Comparison of ENCODE assay signal across 9 cellular contexts in the genomic region with DNA sequence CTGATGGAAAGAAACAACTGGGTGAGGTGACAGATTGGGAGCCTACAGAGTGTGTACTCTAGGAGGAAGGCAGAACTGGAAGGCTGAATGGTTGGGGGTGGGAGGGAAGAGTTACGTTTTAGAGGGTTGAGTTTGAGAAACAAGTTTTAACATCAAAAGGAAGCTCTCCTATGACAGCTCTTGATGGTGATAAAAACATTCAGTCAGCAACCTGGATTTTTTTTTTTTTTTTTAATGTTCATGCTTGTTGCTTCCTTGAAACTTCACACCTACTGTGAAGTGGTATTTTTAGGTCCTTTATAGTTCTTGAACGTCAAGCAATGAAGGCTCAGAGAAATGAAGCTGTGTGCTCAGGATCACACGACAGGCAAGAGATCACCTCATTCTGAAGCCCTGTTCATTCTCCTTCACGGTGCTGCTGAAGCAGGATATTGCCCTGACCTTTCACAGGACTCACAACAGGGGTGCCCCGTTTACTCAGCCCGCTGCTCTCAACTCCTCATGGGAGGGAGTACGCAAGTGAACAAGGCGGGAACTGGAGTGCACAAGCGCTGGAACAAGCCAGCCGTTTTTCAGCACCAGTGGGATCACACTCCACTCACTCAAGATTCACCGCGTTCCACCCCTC. TPM values are rescaled to one million over a fixed set of nuclear protein-coding genes. Genes with fewer than 3 reads are reported as not detected.
A peak's percentile ranks its signal among the peaks of the same experiment; 100 is the strongest.
DNase-seq lines count a peak whose midpoint lies in the region; TF ChIP-seq lines count a peak whose summit lies in the region.
"Had no signal": no experiment of that assay in that cellular context is flagged by ENCODE, and none has a peak within 500 bp of the region (broad histone marks: within the 10 kb centered on the region; RNA-seq: fewer than 3 reads in every experiment).

No MANE protein-coding gene starts in this region.

- H3K23ac ChIP-seq in neuronal stem cell (ENCODE audit: low read depth, low read length, poor library complexity) (no peak overlapping the region), mesenchymal stem cell (ENCODE audit: low read length in 2 of 2) (no peak overlapping the region)

- H2BK120ac ChIP-seq in neuronal stem cell (ENCODE audit: low read depth, low read length) (no peak overlapping the region), mesenchymal stem cell (ENCODE audit: low read depth, low read length) (no peak overlapping the region)

- H3K18ac ChIP-seq in neuronal stem cell (ENCODE audit: low read length) (peak overlapping the region; percentile 8), mesenchymal stem cell (ENCODE audit: low read depth in 1 of 2, low read length in 2 of 2) (no peak overlapping the region)

- H4K91ac ChIP-seq in neuronal stem cell (ENCODE audit: low read depth, low read length, poor library complexity) (peak overlapping the region; percentile 1), mesenchymal stem cell (ENCODE audit: low read length) (no peak overlapping the region)

- H2BK5ac ChIP-seq in neuronal stem cell (ENCODE audit: low read length) (no peak overlapping the region), mesenchymal stem cell (ENCODE audit: low read depth, low read length, poor library complexity, severe bottlenecking) (no peak overlapping the region)

- H3K9me3 ChIP-seq in neuronal stem cell (replicated peaks in 1 of 2; ENCODE audit: control insufficient read depth in 2 of 2, insufficient read depth in 1 of 2, low read depth in 1 of 2, low read length in 2 of 2) (no peaks in the 10 kb centered on the region), mesenchymal stem cell (ENCODE audit: control insufficient read depth, low read length) (no peaks in the 10 kb centered on the region)
- H3K9me3 ChIP-seq: HAP-1 had no signal

- peaks cover 7% of the 10 kb centered on the region for H3K79me1 ChIP-seq in neuronal stem cell (ENCODE audit: low read depth, low read length)
- peaks cover 8% of the 10 kb centered on the region for H3K79me1 ChIP-seq in mesenchymal stem cell (replicated peaks; ENCODE audit: low read length, poor library complexity, severe bottlenecking)

- H3K4me2 ChIP-seq in neuronal stem cell (ENCODE audit: insufficient read depth, low read length, poor library complexity, severe bottlenecking) (no peak overlapping the region), mesenchymal stem cell (ENCODE audit: low read length, poor library complexity, severe bottlenecking) (no peak overlapping the region)

- DNase-seq in DMS79 (lab: John Stamatoyannopoulos, UW) (peak; percentile 53), NCI-H146 treated with DMSO at 0.1 percent for 48 hours (lab: John Stamatoyannopoulos, UW; ENCODE audit: unreplicated experiment) (peak; percentile 12), astrocyte of the spinal cord (ENCODE audit: low read depth, low spot score) (peak; percentile 80), neuronal stem cell (ENCODE audit: low spot score) (no peak), mesenchymal stem cell (no peak), NCI-H1105 (lab: John Stamatoyannopoulos, UW) (no peak), NCI-H2081 treated with DMSO at 0.1 percent for 48 hours (lab: John Stamatoyannopoulos, UW) (no peak)
- DNase-seq: PC-3 had no signal

- H3K4me3 ChIP-seq in astrocyte of the spinal cord (ENCODE audit: low read depth, low read length), result no peak overlapping the region
- peak overlapping the region in 1 of 2 donors; percentile 82 for H3K4me3 ChIP-seq in neuronal stem cell (ENCODE audit: low read length in 2 of 2)
- H3K4me3 ChIP-seq in mesenchymal stem cell (ENCODE audit: insufficient read depth in 1 of 2, low read depth in 1 of 2, low read length in 2 of 2), result no peak overlapping the region
- H3K4me3 ChIP-seq: HAP-1 had no signal

- H3K36me3 ChIP-seq in neuronal stem cell (replicated peaks in 1 of 2; ENCODE audit: control insufficient read depth in 2 of 2, insufficient read depth in 2 of 2, low read length in 2 of 2), result peaks cover 0 to 15% of the 10 kb centered on the region in 2 donors
- H3K36me3 ChIP-seq in mesenchymal stem cell (ENCODE audit: control insufficient read depth in 1 of 2, insufficient read depth in 2 of 2, low read depth in 1 of 2, low read length in 2 of 2), result no peaks in the 10 kb centered on the region

- H3K14ac ChIP-seq in neuronal stem cell (ENCODE audit: low read length) (no peak overlapping the region), mesenchymal stem cell (ENCODE audit: low read length in 2 of 2) (no peak overlapping the region)

- no peak overlapping the region for H3K9ac ChIP-seq in neuronal stem cell (ENCODE audit: low read depth, low read length, poor library complexity)
- no peak overlapping the region for H3K9ac ChIP-seq in mesenchymal stem cell (ENCODE audit: low read length)

- H3K4ac ChIP-seq in neuronal stem cell (ENCODE audit: low read length) (no peak overlapping the region), mesenchymal stem cell (ENCODE audit: low read depth in 1 of 2, low read length in 2 of 2) (no peak overlapping the region)

- H2AK5ac ChIP-seq in neuronal stem cell (ENCODE audit: low read depth, low read length) (peak overlapping the region; percentile 38), mesenchymal stem cell (ENCODE audit: low read length, severe bottlenecking) (no peak overlapping the region)

- in situ Hi-C loops in astrocyte of the spinal cord (cut with HindIII; ENCODE audit: low sequenced_read_pairs), result no loop called here

- H3K27me3 ChIP-seq in neuronal stem cell (ENCODE audit: control insufficient read depth in 3 of 3, insufficient read depth in 3 of 3, low read depth in 1 of 3, low read length in 3 of 3), result peaks cover 0 to 2% (median 0%) of the 10 kb centered on the region in 3 experiments
- H3K27me3 ChIP-seq in mesenchymal stem cell (ENCODE audit: control insufficient read depth in 1 of 2, insufficient read depth in 1 of 2, low read length in 2 of 2), result peaks cover 14 to 15% of the 10 kb centered on the region in 2 experiments

- H3K4me1 ChIP-seq in neuronal stem cell (ENCODE audit: control insufficient read depth in 2 of 2, insufficient read depth in 1 of 2, low read depth in 1 of 2, low read length in 2 of 2) (peaks cover 21 to 22% of the 10 kb centered on the region in 2 donors), mesenchymal stem cell (ENCODE audit: control insufficient read depth, insufficient read depth, low read depth, low read length) (peaks cover 17% of the 10 kb centered on the region)

- H2BK12ac ChIP-seq in neuronal stem cell (ENCODE audit: low read length) (peak overlapping the region; percentile 0), mesenchymal stem cell (ENCODE audit: low read length in 2 of 2) (no peak overlapping the region)

- no peak for TF ChIP-seq CTCF in astrocyte of the spinal cord (IDR thresholded peaks at IDR 0.05; ENCODE audit: low read depth, low read length)

- H2AFZ ChIP-seq in neuronal stem cell (ENCODE audit: low read length) (peak overlapping the region; percentile 97), mesenchymal stem cell (ENCODE audit: low read depth, low read length) (no peak overlapping the region)

- WGBS in neuronal stem cell (ENCODE audit: extremely low coverage in 2 of 2, insufficient read length in 2 of 2, insufficient replicate concordance in 1 of 2), 2 donors, result 100% methylated on average over 1 of the region's 12 CpGs; no CpG with 5 or more reads in 1 of the 2 donors
- 84% methylated on average over 12 of the region's 12 CpGs for WGBS in mesenchymal stem cell

- H3K27ac ChIP-seq in neuronal stem cell (replicated peaks; ENCODE audit: low read length), result peak overlapping the region; percentile 99
- H3K27ac ChIP-seq in mesenchymal stem cell (ENCODE audit: low read length, poor library complexity, severe bottlenecking), result no peak overlapping the region

- no peak overlapping the region for H2BK15ac ChIP-seq in neuronal stem cell (ENCODE audit: low read length)
- no peak overlapping the region for H2BK15ac ChIP-seq in mesenchymal stem cell (ENCODE audit: low read depth, poor library complexity, severe bottlenecking)

- H4K8ac ChIP-seq in neuronal stem cell (ENCODE audit: low read depth, low read length) (peak overlapping the region; percentile 24), mesenchymal stem cell (ENCODE audit: low read length) (no peak overlapping the region)

RNA-seq across cellular contexts. Expression of a gene that starts 1.6 kb away (rescaled TPM):
- 64.1 TPM for polyA plus RNA-seq in neuronal stem cell (2013, experiment 1 of 2)
- polyA plus RNA-seq in neuronal stem cell (2013, experiment 2 of 2), result 63.1 TPM
- 107 TPM for polyA plus RNA-seq in mesenchymal stem cell (2013, experiment 1 of 2)
- 104 TPM for polyA plus RNA-seq in mesenchymal stem cell (2013, experiment 2 of 2)

RNA-seq across cellular contexts. Expression of a gene that starts 6.0 kb away (rescaled TPM):
- polyA plus RNA-seq in neuronal stem cell (2013, experiment 1 of 2), result 80.3 TPM
- polyA plus RNA-seq in neuronal stem cell (2013, experiment 2 of 2), result 77.6 TPM
- 46.6 TPM for polyA plus RNA-seq in mesenchymal stem cell (2013, experiment 1 of 2)
- 47.0 TPM for polyA plus RNA-seq in mesenchymal stem cell (2013, experiment 2 of 2)

RNA-seq across cellular contexts. Expression of a gene that starts 11.9 kb away (rescaled TPM):
- polyA plus RNA-seq in neuronal stem cell (2013, experiment 1 of 2), result 90.5 TPM
- 91.3 TPM for polyA plus RNA-seq in neuronal stem cell (2013, experiment 2 of 2)
- 84.4 TPM for polyA plus RNA-seq in mesenchymal stem cell (2013, experiment 1 of 2)
- 86.4 TPM for polyA plus RNA-seq in mesenchymal stem cell (2013, experiment 2 of 2)

RNA-seq across cellular contexts. Expression of a gene that starts 39.6 kb away (rescaled TPM):
- 44.3 TPM for polyA plus RNA-seq in neuronal stem cell (2013, experiment 1 of 2)
- polyA plus RNA-seq in neuronal stem cell (2013, experiment 2 of 2), result 45.8 TPM
- 40.1 TPM for polyA plus RNA-seq in mesenchymal stem cell (2013, experiment 1 of 2)
- polyA plus RNA-seq in mesenchymal stem cell (2013, experiment 2 of 2), result 32.4 TPM

RNA-seq across cellular contexts. Expression of a gene that starts 45.0 kb away (rescaled TPM):
- not detected for polyA plus RNA-seq in neuronal stem cell (2013, experiment 1 of 2)
- not detected for polyA plus RNA-seq in neuronal stem cell (2013, experiment 2 of 2)
- polyA plus RNA-seq in mesenchymal stem cell (2013, experiment 1 of 2), result 0.44 TPM
- polyA plus RNA-seq in mesenchymal stem cell (2013, experiment 2 of 2), result 0.42 TPM

Comparison
In these comparisons a context has a peak if more than half of its experiments do, and no peak if none do; other contexts are left out.
1. DNase-seq: peak in DMS79 (single experiment), NCI-H146 treated with DMSO at 0.1 percent for 48 hours (single experiment) and astrocyte of the spinal cord (single experiment); none in neuronal stem cell (single experiment), mesenchymal stem cell (single experiment), NCI-H1105 (single experiment) and NCI-H2081 treated with DMSO at 0.1 percent for 48 hours (single experiment).